In genomic region chr18:77207540-77207939, GRCh38 we compare ENCODE assay signal across 8 cellular contexts. TPM values are rescaled to one million over a fixed set of nuclear protein-coding genes. Genes with fewer than 3 reads are reported as not detected.
A peak's percentile ranks its signal among the peaks of the same experiment; 100 is the strongest.
DNase-seq lines count a peak whose midpoint lies in the region; ATAC-seq, FAIRE-seq and TF ChIP-seq lines count a peak whose summit lies in the region.

No MANE protein-coding gene starts in this region.

- peak; percentile 67 for TF ChIP-seq CTCF in BJ (IDR thresholded peaks at IDR 0.05; ENCODE audit: insufficient read depth, low read depth, low read length)
- TF ChIP-seq CTCF in mammary epithelial cell (conservative IDR thresholded peaks at IDR 0.05 in 1 of 2, IDR thresholded peaks at IDR 0.05 in 1 of 2; ENCODE audit: extremely low read depth in 1 of 2, insufficient read depth in 1 of 2, low read depth in 1 of 2, low read length in 2 of 2) = peak; percentile 67 to 78

- no TSS peak for BruUV-seq in mammary epithelial cell (replicated peaks; lab: Mats Ljungman, UMichigan)

- H4K20me1 ChIP-seq in Karpas-422 (ENCODE audit: insufficient read depth, low read depth, low read length) (no peaks in the 10 kb centered on the region), mammary epithelial cell (ENCODE audit: insufficient read depth, low read length) (no peaks in the 10 kb centered on the region)

- no peak overlapping the region for H3K27ac ChIP-seq in Karpas-422 (ENCODE audit: low read length)
- no peak overlapping the region for H3K27ac ChIP-seq in mammary epithelial cell (ENCODE audit: insufficient read depth, low read depth, low read length)

- peak overlapping the region; percentile 36; the same call in 1 of the 2 replicates for H2AFZ ChIP-seq in Karpas-422 (ENCODE audit: low read length)
- peak overlapping the region; percentile 86 for H2AFZ ChIP-seq in mammary epithelial cell (ENCODE audit: low read depth, low read length)

- H3K79me2 ChIP-seq in Karpas-422 (ENCODE audit: low read length) (no peaks in the 10 kb centered on the region), mammary epithelial cell (ENCODE audit: insufficient read depth, low read length) (no peaks in the 10 kb centered on the region)

- H3K4me2 ChIP-seq in Karpas-422 (ENCODE audit: low read depth, low read length, poor library complexity, severe bottlenecking) (no peak overlapping the region), mammary epithelial cell (ENCODE audit: insufficient read depth, low read depth, low read length) (no peak overlapping the region)

- H3K9ac ChIP-seq in Karpas-422 (ENCODE audit: low read length) (no peak overlapping the region), mammary epithelial cell (ENCODE audit: insufficient read depth, low read length) (no peak overlapping the region)

- no peaks in the 10 kb centered on the region for H3K36me3 ChIP-seq in BJ (ENCODE audit: control insufficient read depth, insufficient read depth, low read length)
- no peaks in the 10 kb centered on the region for H3K36me3 ChIP-seq in Karpas-422 (ENCODE audit: insufficient read depth, low read length)
- no peaks in the 10 kb centered on the region for H3K36me3 ChIP-seq in mammary epithelial cell (ENCODE audit: insufficient read depth, low read length)

- POLR2A ChIA-PET in BJ (lab: Charles Lee) = no interaction called here

- H3K9me3 ChIP-seq in Karpas-422 (ENCODE audit: low read length) = no peaks in the 10 kb centered on the region
- no peaks in the 10 kb centered on the region for H3K9me3 ChIP-seq in mammary epithelial cell (replicated peaks; ENCODE audit: insufficient read depth, low read length)

- CTCF ChIA-PET in BJ (lab: Yijun Ruan, JAX) = interaction anchor here (0.6 to 9.5 kb wide), 8 partner anchors 9 to 225 kb away, joined by 3 to 215 read pairs (median 5); no protein-coding TSS in a partner anchor
- CTCF ChIA-PET in mammary epithelial cell (lab: Charles Lee; ENCODE audit: low non-redundant PET) = interaction anchor here (0.6 to 0.7 kb wide), 2 partner anchors 69 to 149 kb away, joined by 3 to 6 read pairs; no protein-coding TSS in a partner anchor

- H3K4me1 ChIP-seq in Karpas-422 (ENCODE audit: low read length) (peaks cover 19% of the 10 kb centered on the region), mammary epithelial cell (ENCODE audit: insufficient read depth, low read length) (no peaks in the 10 kb centered on the region)

- 18% methylated on average over 10 of the region's 10 CpGs for WGBS in mammary epithelial cell (ENCODE audit: low coverage, missing lambda C conversion rate)

- in situ Hi-C loops in mammary epithelial cell (cut with MboI; ENCODE audit: low sequenced_read_pairs in 2 of 2) = loop anchor here in 1 of 2 donors (25.0 kb wide), 2 partner anchors 195 to 395 kb away; partner anchors contain the start of gene ZNF236

- no peak for ATAC-seq in GM18520 (IDR thresholded peaks at IDR 0.05; ENCODE audit: unreplicated experiment)

- DNase-seq in BJ (ENCODE audit: low read depth) (no peak), GM19239 (ENCODE audit: insufficient read length, low spot score) (peak; percentile 29), Karpas-422 (peak; percentile 87), T-helper 22 cell (ENCODE audit: low read depth) (peak; percentile 25), mammary epithelial cell (peak; percentile 42), kidney tubule cell (ENCODE audit: low spot score) (peak; percentile 77)
- DNase-seq in stimulated activated CD4-positive, alpha-beta T cell treated with anti-CD3 and anti-CD28 coated beads, TNF-alpha, amount 100 ng/mL, for 48 hours (ENCODE audit: low read depth in 3 of 3) = peak in 2 of 3 donors; percentile 14 to 23

- intact Hi-C loops in mammary epithelial cell (cut with micrococcal nuclease) = loop anchor here (1.0 kb wide), 1 partner anchor 106 kb away; no protein-coding TSS in a partner anchor

- no peaks in the 10 kb centered on the region for H3K9me2 ChIP-seq in Karpas-422 (replicated peaks; ENCODE audit: insufficient read depth, low read length)

- H3K27me3 ChIP-seq in BJ (ENCODE audit: control insufficient read depth, insufficient read depth, low read length) (peaks cover 5% of the 10 kb centered on the region), Karpas-422 (ENCODE audit: low read length) (no peaks in the 10 kb centered on the region), mammary epithelial cell (ENCODE audit: insufficient read depth, low read length) (no peaks in the 10 kb centered on the region)

- dilution Hi-C loops in mammary epithelial cell (cut with HindIII; ENCODE audit: low sequenced_read_pairs) = no loop called here

- H3K4me3 ChIP-seq in BJ (ENCODE audit: low read depth, low read length) (no peak overlapping the region), Karpas-422 (ENCODE audit: low read length) (no peak overlapping the region), mammary epithelial cell (replicated peaks in 1 of 3; ENCODE audit: insufficient read depth in 1 of 3, low read depth in 2 of 3, low read length in 3 of 3) (no peak overlapping the region)

- FAIRE-seq in GM19239 (lab: Jason Lieb, UNC) = no peak

RNA-seq across cellular contexts. Expression of gene GALR1, which starts 42.1 kb away (rescaled TPM):
- polyA plus RNA-seq in BJ (2011; rRNA removed) = not detected in 2 replicates
- polyA minus RNA-seq in BJ (2011; rRNA and poly(A)+ RNA removed) = not detected in 2 replicates
- total RNA-seq in Karpas-422 (2014; rRNA removed; shearing (Covaris generic); ENCODE audit: low replicate concordance) = not detected in 2 replicates
- not detected for total RNA-seq in mammary epithelial cell
- not detected for polyA plus RNA-seq in mammary epithelial cell
- polyA minus RNA-seq in mammary epithelial cell = not detected
